12 cellular contexts compared by ENCODE assay signal in genomic region chr3:157502916-157503620, GRCh38. TPM values are rescaled to one million over a fixed set of nuclear protein-coding genes. Genes with fewer than 3 reads are reported as not detected.
A peak's percentile ranks its signal among the peaks of the same experiment; 100 is the strongest.
DNase-seq lines count a peak whose midpoint lies in the region; ATAC-seq and TF ChIP-seq lines count a peak whose summit lies in the region.
"Had no signal": no experiment of that assay in that cellular context is flagged by ENCODE, and none has a peak within 500 bp of the region (broad histone marks: within the 10 kb centered on the region; RNA-seq: fewer than 3 reads in every experiment).

Gene VEPH1, minus strand, starts transcription at chr3:157503416. Its CDS starts 8,067 bp downstream, at chr3:157495349.

- peaks cover 21% of the 10 kb centered on the region for H3K27me3 Mint-ChIP-seq in activated CD4-positive, alpha-beta memory T cell treated with anti-CD3 and anti-CD28 coated beads for 36 hours

- no peaks in the 10 kb centered on the region for H3K9me3 Mint-ChIP-seq in activated CD4-positive, alpha-beta memory T cell treated with anti-CD3 and anti-CD28 coated beads for 36 hours

- no peaks in the 10 kb centered on the region for H3K36me3 Mint-ChIP-seq in activated CD4-positive, alpha-beta memory T cell treated with anti-CD3 and anti-CD28 coated beads for 36 hours
- H3K36me3 Mint-ChIP-seq: CD4-positive, alpha-beta memory T cell had no signal

- DNase-seq in HK-2 (ENCODE audit: unreplicated experiment) (peak; percentile 62), cardiac fibroblast (ENCODE audit: low read depth in 2 of 2) (peak; percentile 76), kidney epithelial cell (ENCODE audit: low read depth) (peak; percentile 74), skeletal muscle cell (ENCODE audit: low read depth) (peak; percentile 59), NOMO-1 treated with DMSO at 0.1 percent for 48 hours (lab: John Stamatoyannopoulos, UW; ENCODE audit: unreplicated experiment) (no peak)
- DNase-seq in activated CD4-positive, alpha-beta T cell treated with anti-CD3 and anti-CD28 coated beads for 48 hours = no peak
- no peak for DNase-seq in activated CD4-positive, alpha-beta memory T cell treated with anti-CD3 and anti-CD28 coated beads for 36 hours
- DNase-seq: NCI-H1436 treated with DMSO at 0.1 percent for 48 hours; stimulated activated naive CD4-positive, alpha-beta T cell treated with Interleukin-2 at 50 U/mL for 16 hours had no signal

- intact Hi-C loops in activated CD4-positive, alpha-beta memory T cell treated with anti-CD3 and anti-CD28 coated beads for 36 hours (cut with micrococcal nuclease) = no loop called here

- H3K4me1 Mint-ChIP-seq in activated CD4-positive, alpha-beta memory T cell treated with anti-CD3 and anti-CD28 coated beads for 36 hours (ENCODE audit: low read depth) = peaks cover 10% of the 10 kb centered on the region

- ATAC-seq in GM18873 (IDR thresholded peaks at IDR 0.05; ENCODE audit: low FRiP score, unreplicated experiment) = no peak
- ATAC-seq: gastroesophageal sphincter had no signal

- no peaks in the 10 kb centered on the region for H3K27me3 ChIP-seq in kidney epithelial cell (ENCODE audit: control insufficient read depth, insufficient read depth, low read length)

- H3K4me3 ChIP-seq in cardiac fibroblast (replicated peaks in 1 of 2; ENCODE audit: low read depth in 2 of 2, low read length in 2 of 2) = no peak within 1 kb of the TSS
- peak within 1 kb of the TSS; percentile 28 for H3K4me3 ChIP-seq in kidney epithelial cell (ENCODE audit: low read depth, low read length)
- H3K4me3 ChIP-seq in skeletal muscle cell (ENCODE audit: low read depth, low read length) = no peak within 1 kb of the TSS
- H3K4me3 ChIP-seq: gastroesophageal sphincter had no signal

- POLR2A ChIA-PET in activated CD4-positive, alpha-beta memory T cell treated with anti-CD3 and anti-CD28 coated beads for 36 hours (lab: Charles Lee) = no interaction called here

- no peak for TF ChIP-seq CTCF in cardiac fibroblast (IDR thresholded peaks at IDR 0.05; ENCODE audit: low read depth, low read length)
- TF ChIP-seq CTCF in kidney epithelial cell (IDR thresholded peaks at IDR 0.05; ENCODE audit: insufficient read depth, low read length, poor library complexity, severe bottlenecking) = no peak

- no peaks in the 10 kb centered on the region for H3K36me3 ChIP-seq in kidney epithelial cell (ENCODE audit: control insufficient read depth, insufficient read depth, low read length)
- H3K36me3 ChIP-seq: gastroesophageal sphincter had no signal

- H3K27ac Mint-ChIP-seq in activated CD4-positive, alpha-beta memory T cell treated with anti-CD3 and anti-CD28 coated beads for 36 hours = no peak within 1 kb of the TSS
- H3K27ac Mint-ChIP-seq: CD4-positive, alpha-beta memory T cell had no signal

- no peak within 1 kb of the TSS for H3K4me3 Mint-ChIP-seq in activated CD4-positive, alpha-beta memory T cell treated with anti-CD3 and anti-CD28 coated beads for 36 hours
- H3K4me3 Mint-ChIP-seq: CD4-positive, alpha-beta memory T cell had no signal

- CTCF ChIA-PET in activated CD4-positive, alpha-beta memory T cell treated with anti-CD3 and anti-CD28 coated beads for 36 hours (lab: Charles Lee) = interaction anchor here (0.6 kb wide), 1 partner anchor 99 kb away, joined by 3 read pairs; no protein-coding TSS in a partner anchor

RNA-seq across cellular contexts. Expression of gene VEPH1, which starts in this region (rescaled TPM):
- total RNA-seq in kidney epithelial cell = 9.0 and 26.0 TPM in 2 replicates
- total RNA-seq in activated CD4-positive, alpha-beta memory T cell treated with anti-CD3 and anti-CD28 coated beads for 36 hours = not detected
- total RNA-seq: CD4-positive, alpha-beta memory T cell had no signal

Comparison
In these comparisons a context has a peak if more than half of its experiments do, and no peak if none do; other contexts are left out.
1. DNase-seq: peak in HK-2 (single experiment), cardiac fibroblast (2 of 2), kidney epithelial cell (single experiment) and skeletal muscle cell (single experiment); none in activated CD4-positive, alpha-beta T cell treated with anti-CD3 and anti-CD28 coated beads for 48 hours (single experiment), activated CD4-positive, alpha-beta memory T cell treated with anti-CD3 and anti-CD28 coated beads for 36 hours (single experiment) and NOMO-1 treated with DMSO at 0.1 percent for 48 hours (single experiment).